27 cellular contexts compared by ENCODE assay signal in genomic region chr6:169847773-169848380, GRCh38.
DNase-seq lines count a peak whose midpoint lies in the region; ATAC-seq and TF ChIP-seq lines count a peak whose summit lies in the region.
"Had no signal": no experiment of that assay in that cellular context is flagged by ENCODE, and none has a peak within 500 bp of the region (broad histone marks: within the 10 kb centered on the region; RNA-seq: fewer than 3 reads in every experiment).

No MANE protein-coding gene starts in this region.

- no peak overlapping the region for H3K56ac ChIP-seq in IMR-90 (ENCODE audit: extremely low read depth, insufficient read depth, low read length)

- TF ChIP-seq RAD21 in IMR-90 (IDR thresholded peaks at IDR 0.05; ENCODE audit: low read length): no peak

- H3K36me3 ChIP-seq in BLaER1 treated with 17β-estradiol and CSF1 and Interleukin-3, amounts not matched to agents 10 nM and 100 nM: no peaks in the 10 kb centered on the region
- H3K36me3 ChIP-seq in IMR-90 (ENCODE audit: control insufficient read depth, insufficient read depth, low read length) (no peaks in the 10 kb centered on the region), mucosa of descending colon (ENCODE audit: low read depth) (no peaks in the 10 kb centered on the region)
- H3K36me3 ChIP-seq: MG63, tibial artery had no signal

- POLR2A ChIA-PET in IMR-90 (lab: Charles Lee; ENCODE audit: unreplicated experiment): no interaction called here

- ATAC-seq in IMR-90 (ENCODE audit: low read depth) (no peak), mucosa of descending colon (no peak)
- ATAC-seq: activated T-helper 17 cell treated with anti-CD3 and anti-CD28 coated beads, Interleukin-2, amount 50 U/mL, for 72 hours; left ventricle myocardium superior; naive thymus-derived CD8-positive, alpha-beta T cell had no signal

- no peaks in the 10 kb centered on the region; a peak in 1 of 22 replicates for H4K20me1 ChIP-seq in BLaER1 treated with 17β-estradiol and CSF1 and Interleukin-3, amounts not matched to agents 10 nM and 100 nM
- H4K20me1 ChIP-seq in IMR-90 (ENCODE audit: insufficient read depth, low read length): no peaks in the 10 kb centered on the region

- intact Hi-C loops in IMR-90 (cut with micrococcal nuclease): no loop called here
- intact Hi-C loops in posterior vena cava (cut with DNase I): no loop called here
- intact Hi-C loops in mucosa of descending colon (cut with DNase I, micrococcal nuclease): no loop called here

- H4K5ac ChIP-seq in IMR-90 (ENCODE audit: low read depth, low read length): no peak overlapping the region

- H2BK20ac ChIP-seq in IMR-90 (ENCODE audit: low read depth, low read length): no peak overlapping the region

- H3K18ac ChIP-seq in IMR-90 (ENCODE audit: low read depth, low read length): no peak overlapping the region

- H3K9ac ChIP-seq in BLaER1 treated with 17β-estradiol and CSF1 and Interleukin-3, amounts not matched to agents 10 nM and 100 nM: no peak overlapping the region
- H3K9ac ChIP-seq in IMR-90 (ENCODE audit: low read depth, low read length): no peak overlapping the region

- H3K14ac ChIP-seq in IMR-90 (replicated peaks; ENCODE audit: low read depth, low read length): no peak overlapping the region

- H2BK15ac ChIP-seq in IMR-90 (ENCODE audit: low read depth, low read length): no peak overlapping the region

- no peak overlapping the region for H3K4ac ChIP-seq in IMR-90 (ENCODE audit: low read depth, low read length)

- TF ChIP-seq CTCF in IMR-90 (conservative IDR thresholded peaks at IDR 0.05; ENCODE audit: low read depth, low read length) (no peak), coronary artery (IDR thresholded peaks at IDR 0.05) (no peak), mucosa of descending colon (IDR thresholded peaks at IDR 0.05) (no peak)

- dilution Hi-C loops in IMR-90 (cut with HindIII; ENCODE audit: low sequenced_read_pairs, unreplicated experiment): no loop called here

- H2AFZ ChIP-seq in IMR-90 (replicated peaks; ENCODE audit: low read length, poor library complexity): no peak overlapping the region

- no CpG with 5 or more reads among the region's 10 CpGs for WGBS in IMR-90 (ENCODE audit: extremely low coverage in 2 of 2, insufficient read length in 1 of 2), 2 experiments

- peaks cover 18 to 65% (median 46%) of the 10 kb centered on the region in 10 experiments for H3K4me1 ChIP-seq in BLaER1 treated with 17β-estradiol and CSF1 and Interleukin-3, amounts not matched to agents 10 nM and 100 nM
- no peaks in the 10 kb centered on the region for H3K4me1 ChIP-seq in IMR-90 (ENCODE audit: control insufficient read depth, insufficient read depth, low read length)
- no peaks in the 10 kb centered on the region for H3K4me1 ChIP-seq in mucosa of descending colon (ENCODE audit: low read depth)
- H3K4me1 ChIP-seq: tibial artery had no signal

- peaks cover 0 to 5% (median 0%) of the 10 kb centered on the region in 11 experiments; a peak in 2 of 22 replicates for H3K9me3 ChIP-seq in BLaER1 treated with 17β-estradiol and CSF1 and Interleukin-3, amounts not matched to agents 10 nM and 100 nM (replicated peaks in 1 of 11)
- H3K9me3 ChIP-seq in IMR-90 (ENCODE audit: control insufficient read depth, insufficient read depth, low read length) (peaks cover 15% of the 10 kb centered on the region; the same call in 1 of the 2 replicates), mucosa of descending colon (no peaks in the 10 kb centered on the region)
- H3K9me3 ChIP-seq: MG63, tibial artery had no signal

- H3K79me1 ChIP-seq in IMR-90 (ENCODE audit: low read depth in 1 of 2, low read length in 2 of 2): no peaks in the 10 kb centered on the region

- no peak for DNase-seq in IMR-90
- peak; percentile 67 for DNase-seq in coronary artery (ENCODE audit: low spot score)
- peak; percentile 52 for DNase-seq in posterior vena cava (ENCODE audit: low spot score)
- DNase-seq in LoVo (ENCODE audit: low spot score): no peak
- no peak for DNase-seq in C1 segment of cervical spinal cord (lab: John Stamatoyannopoulos, UW)
- no peak for DNase-seq in mucosa of descending colon
- DNase-seq: activated CD4-positive, alpha-beta memory T cell treated with anti-CD3 and anti-CD28 coated beads for 36 hours; activated CD4-positive, CD25-positive, alpha-beta regulatory T cell treated with anti-CD3 and anti-CD28 coated beads, Interleukin-2, amount 50 U/mL, for 72 hours; aorta; caudate nucleus; CD4-positive, CD25-positive, alpha-beta regulatory T cell; left ventricle myocardium superior; MG63; midbrain; naive thymus-derived CD8-positive, alpha-beta T cell; NCI-H1417 treated with DMSO at 0.1 percent for 48 hours; NCI-H2081; NCI-H226; occipital lobe; small intestine; stimulated activated CD4-positive, alpha-beta T cell treated with anti-CD3 and anti-CD28 coated beads, Interleukin-1b, Interleukin-23, amount 100 ng/mL, for 48 hours; stimulated activated CD8-positive, alpha-beta memory T cell treated with anti-CD3 and anti-CD28 coated beads, Interleukin-4, amount 100 ng/mL, for 48 hours had no signal

- no peak overlapping the region for H3K23ac ChIP-seq in IMR-90 (ENCODE audit: low read depth, low read length)

- H3K4me2 ChIP-seq in BLaER1 treated with 17β-estradiol and CSF1 and Interleukin-3, amounts not matched to agents 10 nM and 100 nM: peak overlapping the region in 9 of 11 experiments; percentile 10 to 95 (median 43); a peak in 15 of 22 replicates
- no peak overlapping the region for H3K4me2 ChIP-seq in IMR-90 (ENCODE audit: low read depth, low read length)

- no peak overlapping the region for H3K27ac ChIP-seq in BLaER1 treated with 17β-estradiol and CSF1 and Interleukin-3, amounts not matched to agents 10 nM and 100 nM
- H3K27ac ChIP-seq in IMR-90 (ENCODE audit: insufficient read depth, low read length): no peak overlapping the region
- no peak overlapping the region for H3K27ac ChIP-seq in coronary artery
- H3K27ac ChIP-seq: RWPE1, SK-N-MC, tibial artery had no signal

- H4K8ac ChIP-seq in IMR-90 (ENCODE audit: low read depth in 2 of 2, low read length in 2 of 2): no peak overlapping the region

- H3K9me1 ChIP-seq in IMR-90 (ENCODE audit: insufficient read depth, low read length): no peaks in the 10 kb centered on the region

- no peak overlapping the region for H4K91ac ChIP-seq in IMR-90 (ENCODE audit: insufficient read depth, low read depth, low read length)

- no peak overlapping the region for H2BK120ac ChIP-seq in IMR-90 (ENCODE audit: low read depth, low read length)

- no peak for TF ChIP-seq POLR2A in IMR-90 (IDR thresholded peaks at IDR 0.05; ENCODE audit: low read depth, low read length)

- in situ Hi-C loops in IMR-90 (cut with MboI; ENCODE audit: low sequenced_read_pairs): no loop called here

- no peak overlapping the region for H2AK5ac ChIP-seq in IMR-90 (ENCODE audit: low read depth, low read length)

- H2BK5ac ChIP-seq in IMR-90 (ENCODE audit: low read depth, low read length, poor library complexity, severe bottlenecking): no peak overlapping the region

- CTCF ChIA-PET in IMR-90 (lab: Yijun Ruan, JAX): no interaction called here

- no peak overlapping the region for H3K4me3 ChIP-seq in BLaER1 treated with 17β-estradiol and CSF1 and Interleukin-3, amounts not matched to agents 10 nM and 100 nM
- H3K4me3 ChIP-seq in IMR-90 (ENCODE audit: insufficient read depth, low read depth, low read length) (no peak overlapping the region), coronary artery (no peak overlapping the region), mucosa of descending colon (no peak overlapping the region)
- H3K4me3 ChIP-seq: MG63, SK-N-MC, tibial artery had no signal

- peaks cover 0 to 11% (median 0%) of the 10 kb centered on the region in 11 experiments; a peak in 2 of 22 replicates for H3K27me3 ChIP-seq in BLaER1 treated with 17β-estradiol and CSF1 and Interleukin-3, amounts not matched to agents 10 nM and 100 nM
- H3K27me3 ChIP-seq in IMR-90 (ENCODE audit: control insufficient read depth, insufficient read depth, low read length): peaks cover 3% of the 10 kb centered on the region; the same call in 1 of the 2 replicates
- H3K27me3 ChIP-seq: MG63 had no signal

- no TSS peak for BruUV-seq in IMR-90 (replicated peaks; lab: Mats Ljungman, UMichigan)

- no peak overlapping the region for H2AK9ac ChIP-seq in IMR-90 (replicated peaks; ENCODE audit: low read depth, low read length, poor library complexity)

TF ChIP-seq in IMR-90, 13 proteins besides CTCF, POLR2A, EP300 and RAD21:
- TF ChIP-seq MAFK (IDR thresholded peaks at IDR 0.05; ENCODE audit: low read depth, low read length) (peak; percentile 70), SMC3 (IDR thresholded peaks at IDR 0.05; ENCODE audit: low read depth, low read length) (no peak)

Comparison
In these comparisons a context has a peak if more than half of its experiments do, and no peak if none do; other contexts are left out.
1. DNase-seq: peak in coronary artery (single experiment) and posterior vena cava (single experiment); none in IMR-90 (single experiment), LoVo (single experiment), C1 segment of cervical spinal cord (0 of 14) and mucosa of descending colon (0 of 3).